15 cellular contexts compared by ENCODE assay signal in the genomic region with DNA sequence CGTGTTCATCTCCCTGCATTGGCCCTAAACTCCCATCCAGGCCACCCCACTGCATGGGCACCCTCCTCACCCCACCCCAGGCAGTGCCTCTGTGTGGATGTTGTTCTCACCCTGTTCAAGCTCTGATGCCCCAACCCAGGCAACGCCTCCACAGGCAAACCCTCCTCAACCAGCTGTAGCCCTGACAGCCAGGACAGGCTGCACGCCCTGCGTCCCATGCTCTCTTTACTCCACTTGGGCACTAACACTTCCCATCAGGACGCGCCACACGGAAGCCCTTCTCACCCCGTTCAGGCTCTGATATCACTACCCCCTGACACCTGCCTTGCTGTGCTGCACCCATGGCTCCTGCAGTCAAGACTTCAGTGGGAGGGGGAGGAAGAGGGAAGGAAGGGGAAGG. TPM values are rescaled to one million over a fixed set of nuclear protein-coding genes. Genes with fewer than 3 reads are reported as not detected.
DNase-seq lines count a peak whose midpoint lies in the region; ATAC-seq and TF ChIP-seq lines count a peak whose summit lies in the region.
"Had no signal": no experiment of that assay in that cellular context is flagged by ENCODE, and none has a peak within 500 bp of the region (broad histone marks: within the 10 kb centered on the region; RNA-seq: fewer than 3 reads in every experiment).

No MANE protein-coding gene starts in this region.

- H3K4me3 ChIP-seq in mesenchymal stem cell (ENCODE audit: insufficient read depth in 1 of 2, low read depth in 1 of 2, low read length in 2 of 2) (no peak overlapping the region), upper lobe of right lung (no peak overlapping the region), endodermal cell (ENCODE audit: low read length) (no peak overlapping the region), WERI-Rb-1 (ENCODE audit: low read depth, low read length) (no peak overlapping the region)
- H3K4me3 ChIP-seq: GM23248 had no signal

- H4K91ac ChIP-seq in mesenchymal stem cell (ENCODE audit: low read length) = peak overlapping the region; percentile 22

- H3K36me3 ChIP-seq in mesenchymal stem cell (ENCODE audit: control insufficient read depth in 1 of 2, insufficient read depth in 2 of 2, low read depth in 1 of 2, low read length in 2 of 2) = no peaks in the 10 kb centered on the region
- no peaks in the 10 kb centered on the region for H3K36me3 ChIP-seq in upper lobe of right lung
- no peaks in the 10 kb centered on the region for H3K36me3 ChIP-seq in endodermal cell (ENCODE audit: control insufficient read depth, insufficient read depth, low read length)
- H3K36me3 ChIP-seq in WERI-Rb-1 = no peaks in the 10 kb centered on the region
- H3K36me3 ChIP-seq: BE2C had no signal

- peak; percentile 16 for ATAC-seq in activated CD8-positive, alpha-beta memory T cell treated with anti-CD3 and anti-CD28 coated beads, Interleukin-2, amount 10 ng/mL, durations not matched to agents 7 days and 5 days
- ATAC-seq in WTC11 = no peak
- peak; percentile 22 for ATAC-seq in upper lobe of right lung
- ATAC-seq: HepG2 had no signal

- WGBS in mesenchymal stem cell = 90% methylated on average over 4 of the region's 8 CpGs
- WGBS in endodermal cell (ENCODE audit: insufficient coverage in 1 of 2, insufficient read length in 1 of 2), 2 experiments = 90% methylated on average over 8 of the region's 8 CpGs; no CpG with 5 or more reads in 1 of the 2 experiments

- H3K9me3 ChIP-seq in mesenchymal stem cell (ENCODE audit: control insufficient read depth, low read length) = no peaks in the 10 kb centered on the region
- no peaks in the 10 kb centered on the region for H3K9me3 ChIP-seq in upper lobe of right lung
- H3K9me3 ChIP-seq in endodermal cell (ENCODE audit: control insufficient read depth, low read length) = no peaks in the 10 kb centered on the region
- no peaks in the 10 kb centered on the region for H3K9me3 ChIP-seq in WERI-Rb-1 (ENCODE audit: severe bottlenecking)
- H3K9me3 ChIP-seq: BE2C had no signal

- no peaks in the 10 kb centered on the region for H3K27me3 Mint-ChIP-seq in activated CD8-positive, alpha-beta memory T cell treated with anti-CD3 and anti-CD28 coated beads, Interleukin-2, amount 10 ng/mL, durations not matched to agents 7 days and 5 days
- H3K27me3 Mint-ChIP-seq in WTC11 (ENCODE audit: low read depth) (peaks cover 12% of the 10 kb centered on the region), endodermal cell (ENCODE audit: insufficient read depth) (peaks cover 6% of the 10 kb centered on the region)

- no peak overlapping the region for H3K18ac ChIP-seq in mesenchymal stem cell (ENCODE audit: low read depth in 1 of 2, low read length in 2 of 2)

- H3K79me1 ChIP-seq in mesenchymal stem cell (replicated peaks; ENCODE audit: low read length, poor library complexity, severe bottlenecking) = no peaks in the 10 kb centered on the region

- POLR2A ChIA-PET in WTC11 (lab: Charles Lee) = no interaction called here

- H4K8ac ChIP-seq in mesenchymal stem cell (ENCODE audit: low read length) = no peak overlapping the region

- no peak overlapping the region for H3K27ac Mint-ChIP-seq in activated CD8-positive, alpha-beta memory T cell treated with anti-CD3 and anti-CD28 coated beads, Interleukin-2, amount 10 ng/mL, durations not matched to agents 7 days and 5 days
- H3K27ac Mint-ChIP-seq in WTC11 = no peak overlapping the region
- H3K27ac Mint-ChIP-seq in endodermal cell = no peak overlapping the region
- H3K27ac Mint-ChIP-seq: H9 had no signal

- H3K27me3 ChIP-seq in mesenchymal stem cell (ENCODE audit: control insufficient read depth in 1 of 2, insufficient read depth in 1 of 2, low read length in 2 of 2) (peaks cover 0 to 9% of the 10 kb centered on the region in 2 experiments), upper lobe of right lung (no peaks in the 10 kb centered on the region), endodermal cell (ENCODE audit: control insufficient read depth, insufficient read depth, low read length, poor library complexity, severe bottlenecking) (peaks cover 6% of the 10 kb centered on the region), WERI-Rb-1 (ENCODE audit: insufficient read depth, low read depth, severe bottlenecking) (no peaks in the 10 kb centered on the region)

- H3K4ac ChIP-seq in mesenchymal stem cell (ENCODE audit: low read depth in 1 of 2, low read length in 2 of 2) = no peak overlapping the region

- H3K9ac ChIP-seq in mesenchymal stem cell (ENCODE audit: low read length) (no peak overlapping the region), endodermal cell (ENCODE audit: extremely low read depth, low read length, poor library complexity, severe bottlenecking) (no peak overlapping the region)
- H3K9ac ChIP-seq: GM23248 had no signal

- no peak for DNase-seq in activated CD8-positive, alpha-beta memory T cell treated with anti-CD3 and anti-CD28 coated beads, Interleukin-2, amount 10 ng/mL, durations not matched to agents 7 days and 5 days
- DNase-seq in activated CD8-positive, alpha-beta memory T cell treated with anti-CD3 and anti-CD28 coated beads, Interleukin-2, amount 50 U/mL, for 48 hours = no peak
- DNase-seq in WTC11 (ENCODE audit: low spot score) (no peak), mesenchymal stem cell (no peak), upper lobe of right lung (no peak), 8988T (no peak), endodermal cell (no peak), WERI-Rb-1 (no peak)
- DNase-seq: BE2C, DMS53, GF-D8, GM23248, H9 had no signal

- no peak overlapping the region for H2AK5ac ChIP-seq in mesenchymal stem cell (ENCODE audit: low read length, severe bottlenecking)

- H2AFZ ChIP-seq in mesenchymal stem cell (ENCODE audit: low read depth, low read length) = no peak overlapping the region
- H2AFZ ChIP-seq: GM23248 had no signal

- H3K36me3 Mint-ChIP-seq in activated CD8-positive, alpha-beta memory T cell treated with anti-CD3 and anti-CD28 coated beads, Interleukin-2, amount 10 ng/mL, durations not matched to agents 7 days and 5 days = peaks cover 5% of the 10 kb centered on the region
- no peaks in the 10 kb centered on the region for H3K36me3 Mint-ChIP-seq in WTC11
- H3K36me3 Mint-ChIP-seq in endodermal cell (ENCODE audit: low read depth) = no peaks in the 10 kb centered on the region

- intact Hi-C loops in upper lobe of right lung (cut with DNase I) = no loop called here

- H3K9me3 Mint-ChIP-seq in activated CD8-positive, alpha-beta memory T cell treated with anti-CD3 and anti-CD28 coated beads, Interleukin-2, amount 10 ng/mL, durations not matched to agents 7 days and 5 days (ENCODE audit: low read depth) = no peaks in the 10 kb centered on the region
- H3K9me3 Mint-ChIP-seq in WTC11 = no peaks in the 10 kb centered on the region
- H3K9me3 Mint-ChIP-seq in endodermal cell = no peaks in the 10 kb centered on the region
- H3K9me3 Mint-ChIP-seq: H9 had no signal

- H3K27ac ChIP-seq in mesenchymal stem cell (ENCODE audit: low read length, poor library complexity, severe bottlenecking) (no peak overlapping the region), upper lobe of right lung (no peak overlapping the region), endodermal cell (ENCODE audit: low read depth, low read length) (no peak overlapping the region), WERI-Rb-1 (no peak overlapping the region)
- H3K27ac ChIP-seq: C4-2B, GM23248 had no signal

- no peak overlapping the region for H3K4me2 ChIP-seq in mesenchymal stem cell (ENCODE audit: low read length, poor library complexity, severe bottlenecking)

- no peak overlapping the region for H3K14ac ChIP-seq in mesenchymal stem cell (ENCODE audit: low read length in 2 of 2)

- H2BK12ac ChIP-seq in mesenchymal stem cell (ENCODE audit: low read length in 2 of 2) = no peak overlapping the region

- no peak overlapping the region for H2BK15ac ChIP-seq in mesenchymal stem cell (ENCODE audit: low read depth, poor library complexity, severe bottlenecking)

- TF ChIP-seq CTCF in WTC11 (IDR thresholded peaks at IDR 0.05) (no peak), upper lobe of right lung (IDR thresholded peaks at IDR 0.05) (no peak), endodermal cell (conservative IDR thresholded peaks at IDR 0.05) (no peak), WERI-Rb-1 (IDR thresholded peaks at IDR 0.05; ENCODE audit: low read depth, low read length) (no peak)

- H3K23ac ChIP-seq in mesenchymal stem cell (ENCODE audit: low read length in 2 of 2) = no peak overlapping the region

- no peak overlapping the region for H3K4me3 Mint-ChIP-seq in activated CD8-positive, alpha-beta memory T cell treated with anti-CD3 and anti-CD28 coated beads, Interleukin-2, amount 10 ng/mL, durations not matched to agents 7 days and 5 days
- no peak overlapping the region for H3K4me3 Mint-ChIP-seq in WTC11
- H3K4me3 Mint-ChIP-seq in endodermal cell = no peak overlapping the region
- H3K4me3 Mint-ChIP-seq: H9 had no signal

- no peak overlapping the region for H2BK120ac ChIP-seq in mesenchymal stem cell (ENCODE audit: low read depth, low read length)

- peaks cover 5% of the 10 kb centered on the region for H3K4me1 ChIP-seq in mesenchymal stem cell (ENCODE audit: control insufficient read depth, insufficient read depth, low read depth, low read length)
- H3K4me1 ChIP-seq in upper lobe of right lung = no peaks in the 10 kb centered on the region
- H3K4me1 ChIP-seq in endodermal cell (ENCODE audit: control insufficient read depth, insufficient read depth, low read length) = no peaks in the 10 kb centered on the region
- H3K4me1 ChIP-seq: BE2C had no signal

- peaks cover 2% of the 10 kb centered on the region for H3K4me1 Mint-ChIP-seq in activated CD8-positive, alpha-beta memory T cell treated with anti-CD3 and anti-CD28 coated beads, Interleukin-2, amount 10 ng/mL, durations not matched to agents 7 days and 5 days
- H3K4me1 Mint-ChIP-seq in WTC11 (peaks cover 49% of the 10 kb centered on the region), endodermal cell (peaks cover 28% of the 10 kb centered on the region)

- H2BK5ac ChIP-seq in mesenchymal stem cell (ENCODE audit: low read depth, low read length, poor library complexity, severe bottlenecking) = no peak overlapping the region

- CTCF ChIA-PET in activated CD8-positive, alpha-beta memory T cell treated with anti-CD3 and anti-CD28 coated beads, Interleukin-2, amount 10 ng/mL, durations not matched to agents 7 days and 5 days (lab: Charles Lee) = no interaction called here
- CTCF ChIA-PET in WTC11 (lab: Charles Lee) = no interaction called here

TF ChIP-seq in WTC11, 78 proteins besides CTCF, POLR2A, EP300 and RAD21:
- TF ChIP-seq NFE2L1 (CRISPR knock-in tag; IDR thresholded peaks at IDR 0.05) (no peak), ZNF138 (CRISPR knock-in tag; conservative IDR thresholded peaks at IDR 0.05) (0 out of 2 replicates have a peak, but pooled peaks have one; percentile 37)

RNA-seq across cellular contexts. Expression of a gene that starts 47.9 kb away (rescaled TPM):
- total RNA-seq in activated CD8-positive, alpha-beta memory T cell treated with anti-CD3 and anti-CD28 coated beads, Interleukin-2, amount 10 ng/mL, durations not matched to agents 7 days and 5 days = not detected
- total RNA-seq in WTC11 (2021) (0.07 to 0.24 TPM (median 0.16 TPM) in 3 replicates), upper lobe of right lung (0.23 TPM), endodermal cell (not detected)
- polyA plus RNA-seq in mesenchymal stem cell (2013, experiment 1 of 2) = not detected
- polyA plus RNA-seq in mesenchymal stem cell (2013, experiment 2 of 2) = 0.03 TPM
- 0.36 TPM for polyA plus RNA-seq in endodermal cell (2013, experiment 1 of 2)
- polyA plus RNA-seq in endodermal cell (2013, experiment 2 of 2) = not detected
- total RNA-seq: GM23248, H9, HepG2 had no signal
- polyA plus RNA-seq: GM23248, HepG2 had no signal
